Comparison of ENCODE assay signal across 8 cellular contexts in genomic region chr18:80262241-80263033, GRCh38. TPM values are rescaled to one million over a fixed set of nuclear protein-coding genes. Genes with fewer than 3 reads are reported as not detected.
DNase-seq lines count a peak whose midpoint lies in the region; TF ChIP-seq lines count a peak whose summit lies in the region.
"Not testable (repeated sequence)": the region's sequence is repeated elsewhere in the genome, so short reads cannot be mapped to it uniquely, and the experiment has no call there.

No MANE protein-coding gene starts in this region.

- H3K4me3 Mint-ChIP-seq in neural crest cell, result peak overlapping the region; percentile 72

- CTCF ChIA-PET in SK-N-SH (lab: Yijun Ruan, JAX), result not testable (repeated sequence)

- not testable (repeated sequence) for H3K4me1 ChIP-seq in BE2C; SK-N-SH (ENCODE audit: control insufficient read depth in 1 of 2, insufficient read depth in 2 of 2, low read depth in 1 of 2, low read length in 1 of 2); right atrium auricular region

- not testable (repeated sequence) for H3K36me3 ChIP-seq in BE2C; SK-N-SH (replicated peaks in 1 of 2; ENCODE audit: control insufficient read depth in 1 of 2, insufficient read depth in 2 of 2, low read length in 1 of 2); right atrium auricular region

- not testable (repeated sequence) for H3K9ac ChIP-seq in SK-N-SH

- 91% methylated on average over 73 of the region's 91 CpGs for WGBS in SK-N-SH (ENCODE audit: low lambda C conversion rate)

- H4K20me1 ChIP-seq in SK-N-SH (ENCODE audit: insufficient read depth), result not testable (repeated sequence)

- H3K4me1 Mint-ChIP-seq in neural crest cell, result not testable (repeated sequence)

- POLR2A ChIA-PET in SK-N-SH (lab: Yijun Ruan, JAX), result not testable (repeated sequence)

- H3K4me3 ChIP-seq in BE2C (ENCODE audit: low read depth, low read length); SK-N-SH (ENCODE audit: low read depth in 2 of 2, low read length in 1 of 2); right atrium auricular region: not testable (repeated sequence)

- TF ChIP-seq RAD21 in SK-N-SH (IDR thresholded peaks at IDR 0.05; ENCODE audit: low read length), result not testable (repeated sequence)

- DNase-seq in BE2C, result peak; percentile 15
- DNase-seq in HCEC 1CT, result peak; percentile 80
- DNase-seq in SK-N-SH, result not testable (repeated sequence)
- DNase-seq in activated effector memory CD4-positive, alpha-beta T cell treated with anti-CD3 and anti-CD28 coated beads, Interleukin-2, amount 50 U/mL, for 16 hours, result peak; percentile 77
- peak; percentile 80 for DNase-seq in ecto neural progenitor cell (ENCODE audit: low spot score)
- peak; percentile 58 for DNase-seq in right atrium auricular region (ENCODE audit: low spot score)
- DNase-seq in neural crest cell (ENCODE audit: low read depth, low spot score), result peak; percentile 34
- peak; percentile 17 for DNase-seq in stimulated activated CD8-positive, alpha-beta memory T cell treated with anti-CD3 and anti-CD28 coated beads, Interleukin-7, amount 100 ng/mL, for 24 hours (ENCODE audit: low read depth)

- TF ChIP-seq CTCF in BE2C (IDR thresholded peaks at IDR 0.05; ENCODE audit: low read depth, low read length), result peak; percentile 43
- TF ChIP-seq CTCF in SK-N-SH (IDR thresholded peaks at IDR 0.05), result peak; percentile 54
- peak in 1 of 2 donors; percentile 54 for TF ChIP-seq CTCF in right atrium auricular region (IDR thresholded peaks at IDR 0.05)
- peak; percentile 59 for TF ChIP-seq CTCF in neural crest cell (conservative IDR thresholded peaks at IDR 0.05)

- H3F3A ChIP-seq in SK-N-SH (replicated peaks; ENCODE audit: insufficient read depth), result not testable (repeated sequence)

- H3K27me3 ChIP-seq in BE2C; SK-N-SH (ENCODE audit: insufficient read depth); right atrium auricular region: not testable (repeated sequence)

- not testable (repeated sequence) for H3K79me2 ChIP-seq in SK-N-SH (ENCODE audit: insufficient read depth)

- H3K27ac Mint-ChIP-seq in neural crest cell (ENCODE audit: unreplicated experiment), result not testable (repeated sequence)

- TF ChIP-seq EP300 in SK-N-SH (IDR thresholded peaks at IDR 0.05; ENCODE audit: borderline replicate concordance in 1 of 2, low read depth in 1 of 2, low read length in 1 of 2), result not testable (repeated sequence)

- not testable (repeated sequence) for H3K9me3 Mint-ChIP-seq in neural crest cell

- H3K4me2 ChIP-seq in SK-N-SH, result not testable (repeated sequence)

- not testable (repeated sequence) for H3K27ac ChIP-seq in SK-N-SH (ENCODE audit: low read depth in 2 of 2, low read length in 1 of 2); right atrium auricular region

- not testable (repeated sequence) for H2AFZ ChIP-seq in SK-N-SH (ENCODE audit: low read depth)

- not testable (repeated sequence) for H3K27me3 Mint-ChIP-seq in neural crest cell (ENCODE audit: low read depth)

- not testable (repeated sequence) for H3K9me2 ChIP-seq in SK-N-SH

- H3K9me3 ChIP-seq in BE2C, SK-N-SH, right atrium auricular region: not testable (repeated sequence)

- not testable (repeated sequence) for H3K36me3 Mint-ChIP-seq in neural crest cell (ENCODE audit: low read depth)

RNA-seq across cellular contexts. Expression of gene PARD6G, which starts 15.1 kb away (rescaled TPM):
- polyA plus RNA-seq in BE2C (2012; ENCODE audit: insufficient read depth, insufficient read length, low read depth), result 2.8 TPM
- 4.0 and 4.3 TPM in 2 replicates for polyA plus RNA-seq in SK-N-SH (2012; rRNA removed)
- 4.1 and 4.2 TPM in 2 replicates for polyA plus RNA-seq in SK-N-SH (2012; cell fraction: cytosol; rRNA removed)
- 3.9 and 5.1 TPM in 2 replicates for polyA plus RNA-seq in SK-N-SH (2012; cell fraction: nucleus; rRNA removed)
- total RNA-seq in right atrium auricular region, result 1 to 10 TPM; 1.9 to 2.8 TPM
- total RNA-seq in neural crest cell, result 28.0 and 28.3 TPM in 2 replicates
